In the genomic region with DNA sequence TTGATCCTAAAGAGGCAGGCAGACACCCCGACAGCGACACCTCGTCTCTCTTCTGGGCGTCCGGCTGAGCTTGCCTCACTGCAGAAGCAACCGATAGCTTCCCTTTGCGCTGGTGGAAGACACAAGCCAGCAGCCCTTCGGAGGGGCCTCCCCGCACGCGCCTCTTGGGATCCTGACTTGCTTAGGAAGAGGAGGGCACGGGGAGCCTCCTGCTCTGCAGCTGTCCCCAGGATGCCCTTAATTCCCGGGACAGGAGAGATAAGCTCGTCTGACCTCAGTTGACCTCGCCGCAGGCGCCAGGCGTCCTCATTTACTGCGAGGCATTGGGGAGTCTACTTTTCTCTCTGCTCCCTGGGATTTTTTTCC, we compare ENCODE assay signal across 8 cellular contexts.
A peak's percentile ranks its signal among the peaks of the same experiment; 100 is the strongest.
DNase-seq lines count a peak whose midpoint lies in the region; ATAC-seq, FAIRE-seq and TF ChIP-seq lines count a peak whose summit lies in the region.

No MANE protein-coding gene starts in this region.

- H3K4me3 ChIP-seq in CD4-positive, alpha-beta memory T cell (ENCODE audit: low read length in 2 of 2), result peak overlapping the region; percentile 71 to 90
- H3K4me3 ChIP-seq in OCI-LY3 (ENCODE audit: low read length) (peak overlapping the region; percentile 86), kidney (ENCODE audit: low read length in 2 of 2) (peak overlapping the region; percentile 75 to 77)

- no peaks in the 10 kb centered on the region for H3K27me3 ChIP-seq in CD4-positive, alpha-beta memory T cell (ENCODE audit: insufficient read depth, low read length)
- no peaks in the 10 kb centered on the region for H3K27me3 ChIP-seq in OCI-LY3 (ENCODE audit: low read depth, low read length)

- no peak overlapping the region for H2AFZ ChIP-seq in OCI-LY3 (ENCODE audit: low read depth, low read length)

- no peaks in the 10 kb centered on the region for H3K9me3 Mint-ChIP-seq in CD4-positive, alpha-beta memory T cell

- TF ChIP-seq CTCF in OCI-LY3 (IDR thresholded peaks at IDR 0.05; ENCODE audit: low read depth, low read length) (no peak), kidney (IDR thresholded peaks at IDR 0.05; ENCODE audit: borderline replicate concordance, extremely low read depth, insufficient read depth) (no peak), omental fat pad (IDR thresholded peaks at IDR 0.05) (no peak)

- peak overlapping the region; percentile 99 for H3K4me2 ChIP-seq in OCI-LY3 (ENCODE audit: low read length)

- no peaks in the 10 kb centered on the region for H3K36me3 ChIP-seq in CD4-positive, alpha-beta memory T cell (ENCODE audit: insufficient read depth, low read length)
- peaks cover 12% of the 10 kb centered on the region for H3K36me3 ChIP-seq in OCI-LY3 (replicated peaks; ENCODE audit: low read depth, low read length)
- H3K36me3 ChIP-seq in kidney (ENCODE audit: control insufficient read depth in 1 of 2, insufficient read depth in 2 of 2, low read length in 2 of 2), result no peaks in the 10 kb centered on the region

- peaks cover 9% of the 10 kb centered on the region for H3K4me1 ChIP-seq in CD4-positive, alpha-beta memory T cell (ENCODE audit: insufficient read depth, low read length)
- peaks cover 12% of the 10 kb centered on the region for H3K4me1 ChIP-seq in OCI-LY3 (ENCODE audit: low read length)
- peaks cover 13 to 25% of the 10 kb centered on the region in 2 donors for H3K4me1 ChIP-seq in kidney (ENCODE audit: control insufficient read depth in 1 of 2, insufficient read depth in 1 of 2, low read depth in 1 of 2, low read length in 2 of 2)

- H3K4me1 Mint-ChIP-seq in CD4-positive, alpha-beta memory T cell, result peaks cover 6 to 22% (median 13%) of the 10 kb centered on the region in 4 donors

- ATAC-seq in GM21737 (IDR thresholded peaks at IDR 0.05; ENCODE audit: unreplicated experiment), result peak; percentile 13
- no peak for ATAC-seq in omental fat pad (ENCODE audit: low FRiP score)

- no peak for FAIRE-seq in kidney (lab: Jason Lieb, UNC)

- H3K27ac Mint-ChIP-seq in CD4-positive, alpha-beta memory T cell, result peak overlapping the region; percentile 22 to 86 (median 76)

- DNase-seq in CD4-positive, alpha-beta memory T cell, result peak in 1 of 5 donors; percentile 48
- DNase-seq in caudate nucleus (lab: John Stamatoyannopoulos, UW), result peak in 14 of 61 donors; percentile 7 to 61 (median 40)
- peak; percentile 83 for DNase-seq in kidney
- peak; percentile 60 for DNase-seq in stimulated activated CD8-positive, alpha-beta memory T cell treated with anti-CD3 and anti-CD28 coated beads, Interleukin-4, amount 100 ng/mL, for 48 hours
- DNase-seq in omental fat pad (ENCODE audit: low spot score), result no peak
- DNase-seq in NCI-H1092 treated with DMSO at 0.1 percent for 48 hours (lab: John Stamatoyannopoulos, UW), result no peak

- H3K4me3 Mint-ChIP-seq in CD4-positive, alpha-beta memory T cell, result peak overlapping the region; percentile 86 to 92 (median 89)

- POLR2A ChIA-PET in CD4-positive, alpha-beta memory T cell (lab: Charles Lee; ENCODE audit: partially characterized antibody), result interaction anchor here (0.8 to 1.7 kb wide), 4 partner anchors 106 to 1177 kb away, joined by 3 to 8 read pairs (median 3); no protein-coding TSS in a partner anchor

- H3K9me3 ChIP-seq in CD4-positive, alpha-beta memory T cell (ENCODE audit: control insufficient read depth in 1 of 2, low read length in 2 of 2), result no peaks in the 10 kb centered on the region
- no peaks in the 10 kb centered on the region for H3K9me3 ChIP-seq in OCI-LY3 (ENCODE audit: insufficient read depth, low read length)
- no peaks in the 10 kb centered on the region for H3K9me3 ChIP-seq in kidney (ENCODE audit: control insufficient read depth in 1 of 2, low read length in 2 of 2)

- intact Hi-C loops in CD4-positive, alpha-beta memory T cell (cut with micrococcal nuclease), result loop anchor here (1.0 to 2.0 kb wide), 7 partner anchors 106 to 1412 kb away; no protein-coding TSS in a partner anchor
- intact Hi-C loops in kidney (cut with DNase I), result no loop called here

- H3K9ac ChIP-seq in OCI-LY3 (ENCODE audit: low read length) (peak overlapping the region; percentile 72), kidney (ENCODE audit: low read length in 2 of 2) (peak overlapping the region; percentile 74 to 90)

- no peaks in the 10 kb centered on the region for H3K36me3 Mint-ChIP-seq in CD4-positive, alpha-beta memory T cell

- peak overlapping the region; percentile 45 for H3K27ac ChIP-seq in CD4-positive, alpha-beta memory T cell (ENCODE audit: low read depth, low read length)
- no peak overlapping the region for H3K27ac ChIP-seq in OCI-LY3 (ENCODE audit: low read length)
- H3K27ac ChIP-seq in caudate nucleus (ENCODE audit: low read depth, low read length), result peak overlapping the region; percentile 69
- peak overlapping the region; percentile 77 to 85 for H3K27ac ChIP-seq in kidney (ENCODE audit: low read depth in 2 of 2, low read length in 2 of 2)

- CTCF ChIA-PET in CD4-positive, alpha-beta memory T cell (lab: Charles Lee; ENCODE audit: partially characterized antibody), result interaction anchor here (0.7 to 4.3 kb wide), 23 partner anchors 10 to 1412 kb away, joined by 3 to 30 read pairs (median 3); no protein-coding TSS in a partner anchor

- no peaks in the 10 kb centered on the region for H3K27me3 Mint-ChIP-seq in CD4-positive, alpha-beta memory T cell

- no peaks in the 10 kb centered on the region for H3K79me2 ChIP-seq in OCI-LY3 (ENCODE audit: low read length)

- no peaks in the 10 kb centered on the region for H4K20me1 ChIP-seq in OCI-LY3 (ENCODE audit: insufficient read depth, low read length)

Comparison
In these comparisons a context has a peak if more than half of its experiments do, and no peak if none do; other contexts are left out.
1. DNase-seq: peak in kidney (single experiment) and stimulated activated CD8-positive, alpha-beta memory T cell treated with anti-CD3 and anti-CD28 coated beads, Interleukin-4, amount 100 ng/mL, for 48 hours (single experiment); none in omental fat pad (single experiment) and NCI-H1092 treated with DMSO at 0.1 percent for 48 hours (single experiment).
2. Peak in every context shown above with its lines, with median percentiles within 50 percentile points of each other: H3K4me3 ChIP-seq.